Comparison of ENCODE assay signal across 18 cellular contexts in the genomic region with DNA sequence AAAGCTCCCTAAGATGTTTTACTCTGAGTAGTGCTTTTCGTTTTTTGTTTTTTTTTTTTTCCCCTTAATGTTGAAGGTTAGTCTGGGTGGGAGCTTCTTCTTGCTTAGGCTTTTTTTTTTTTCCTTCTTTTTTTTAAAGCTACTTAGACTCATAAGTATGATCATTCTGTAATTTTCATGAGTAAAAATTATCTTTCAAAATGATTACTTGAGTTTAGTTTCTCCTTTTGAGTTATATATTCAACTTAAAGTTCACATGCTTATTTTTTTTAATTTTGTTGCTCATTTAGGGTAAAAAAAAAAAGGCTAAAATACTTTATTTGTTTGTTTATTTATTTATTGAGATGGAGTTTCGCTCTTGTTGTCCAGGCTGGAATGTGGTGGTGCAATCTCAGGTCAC. TPM values are rescaled to one million over a fixed set of nuclear protein-coding genes. Genes with fewer than 3 reads are reported as not detected.
A peak's percentile ranks its signal among the peaks of the same experiment; 100 is the strongest.
DNase-seq lines count a peak whose midpoint lies in the region; ATAC-seq and TF ChIP-seq lines count a peak whose summit lies in the region.
"Had no signal": no experiment of that assay in that cellular context is flagged by ENCODE, and none has a peak within 500 bp of the region (broad histone marks: within the 10 kb centered on the region; RNA-seq: fewer than 3 reads in every experiment).

No MANE protein-coding gene starts in this region.

- H3K36me3 ChIP-seq in HEK293 (ENCODE audit: control insufficient read depth in 2 of 2, insufficient read depth in 1 of 2, low read length in 2 of 2) (no peaks in the 10 kb centered on the region), neural progenitor cell (no peaks in the 10 kb centered on the region)
- H3K36me3 ChIP-seq: colonic mucosa, HAP-1, sigmoid colon had no signal

- no peak overlapping the region for H3K27ac Mint-ChIP-seq in activated CD4-positive, alpha-beta T cell treated with anti-CD3 and anti-CD28 coated beads, Interleukin-2, amount 10 ng/mL, durations not matched to agents 7 days and 5 days
- peak overlapping the region; percentile 31 for H3K27ac Mint-ChIP-seq in activated CD8-positive, alpha-beta T cell treated with anti-CD3 and anti-CD28 coated beads, Interleukin-2, amount 10 ng/mL, durations not matched to agents 7 days and 5 days
- no peak overlapping the region for H3K27ac Mint-ChIP-seq in neural progenitor cell
- H3K27ac Mint-ChIP-seq in stimulated activated naive CD8-positive, alpha-beta T cell treated with anti-CD3 and anti-CD28 coated beads, Interleukin-15, amount 100 ng/mL, for 72 hours, result peak overlapping the region in 1 of 2 donors; percentile 82

- no peaks in the 10 kb centered on the region for H3K27me3 Mint-ChIP-seq in activated CD4-positive, alpha-beta T cell treated with anti-CD3 and anti-CD28 coated beads, Interleukin-2, amount 10 ng/mL, durations not matched to agents 7 days and 5 days
- H3K27me3 Mint-ChIP-seq in activated CD8-positive, alpha-beta T cell treated with anti-CD3 and anti-CD28 coated beads, Interleukin-2, amount 10 ng/mL, durations not matched to agents 7 days and 5 days (ENCODE audit: low read depth), result no peaks in the 10 kb centered on the region
- no peaks in the 10 kb centered on the region for H3K27me3 Mint-ChIP-seq in neural progenitor cell (ENCODE audit: insufficient read depth, low read depth)
- no peaks in the 10 kb centered on the region for H3K27me3 Mint-ChIP-seq in stimulated activated naive CD8-positive, alpha-beta T cell treated with anti-CD3 and anti-CD28 coated beads, Interleukin-15, amount 100 ng/mL, for 72 hours

- H3K4me3 ChIP-seq in HEK293 (ENCODE audit: low read depth, low read length), result no peak overlapping the region
- H3K4me3 ChIP-seq in neural progenitor cell, result no peak overlapping the region
- H3K4me3 ChIP-seq: colonic mucosa, HAP-1, sigmoid colon had no signal

- H2AFZ ChIP-seq in neural progenitor cell (replicated peaks), result no peak overlapping the region

- H3K27ac ChIP-seq in HEK293 (ENCODE audit: extremely low read depth, low read depth, low read length) (no peak overlapping the region), neural progenitor cell (no peak overlapping the region)
- H3K27ac ChIP-seq: colonic mucosa had no signal

- peak overlapping the region; percentile 34 for H3K4me3 Mint-ChIP-seq in activated CD4-positive, alpha-beta T cell treated with anti-CD3 and anti-CD28 coated beads, Interleukin-2, amount 10 ng/mL, durations not matched to agents 7 days and 5 days
- H3K4me3 Mint-ChIP-seq in activated CD8-positive, alpha-beta T cell treated with anti-CD3 and anti-CD28 coated beads, Interleukin-2, amount 10 ng/mL, durations not matched to agents 7 days and 5 days, result no peak overlapping the region
- H3K4me3 Mint-ChIP-seq in neural progenitor cell, result no peak overlapping the region
- peak overlapping the region in 1 of 2 donors; percentile 41 for H3K4me3 Mint-ChIP-seq in stimulated activated naive CD8-positive, alpha-beta T cell treated with anti-CD3 and anti-CD28 coated beads, Interleukin-15, amount 100 ng/mL, for 72 hours

- peaks cover 4% of the 10 kb centered on the region for H3K36me3 Mint-ChIP-seq in activated CD4-positive, alpha-beta T cell treated with anti-CD3 and anti-CD28 coated beads, Interleukin-2, amount 10 ng/mL, durations not matched to agents 7 days and 5 days (ENCODE audit: low read depth)
- peaks cover 3% of the 10 kb centered on the region for H3K36me3 Mint-ChIP-seq in activated CD8-positive, alpha-beta T cell treated with anti-CD3 and anti-CD28 coated beads, Interleukin-2, amount 10 ng/mL, durations not matched to agents 7 days and 5 days (ENCODE audit: low read depth)
- H3K36me3 Mint-ChIP-seq in neural progenitor cell, result peaks cover 2% of the 10 kb centered on the region

- TF ChIP-seq CTCF in HEK293 (tag by site-specific recombination; IDR thresholded peaks at IDR 0.05) (no peak), neural progenitor cell (IDR thresholded peaks at IDR 0.05) (no peak)

- H3F3A ChIP-seq in neural progenitor cell (ENCODE audit: low read depth), result peaks cover 19% of the 10 kb centered on the region

- H3K4me2 ChIP-seq in neural progenitor cell, result peak overlapping the region; percentile 86

- H3K27me3 ChIP-seq in neural progenitor cell, result no peaks in the 10 kb centered on the region
- H3K27me3 ChIP-seq: colonic mucosa, sigmoid colon had no signal

- H3K4me1 Mint-ChIP-seq in activated CD4-positive, alpha-beta T cell treated with anti-CD3 and anti-CD28 coated beads, Interleukin-2, amount 10 ng/mL, durations not matched to agents 7 days and 5 days, result peaks cover 30% of the 10 kb centered on the region
- peaks cover 17% of the 10 kb centered on the region for H3K4me1 Mint-ChIP-seq in activated CD8-positive, alpha-beta T cell treated with anti-CD3 and anti-CD28 coated beads, Interleukin-2, amount 10 ng/mL, durations not matched to agents 7 days and 5 days (ENCODE audit: low read depth)
- peaks cover 6% of the 10 kb centered on the region for H3K4me1 Mint-ChIP-seq in neural progenitor cell
- H3K4me1 Mint-ChIP-seq in stimulated activated naive CD8-positive, alpha-beta T cell treated with anti-CD3 and anti-CD28 coated beads, Interleukin-15, amount 100 ng/mL, for 72 hours, result peaks cover 20% of the 10 kb centered on the region

- ATAC-seq in activated CD8-positive, alpha-beta T cell treated with anti-CD3 and anti-CD28 coated beads, Interleukin-2, amount 10 ng/mL, durations not matched to agents 7 days and 5 days, result no peak
- ATAC-seq in stimulated activated naive CD8-positive, alpha-beta T cell treated with anti-CD3 and anti-CD28 coated beads, Interleukin-15, amount 100 ng/mL, for 72 hours, result no peak
- ATAC-seq in GM18873 (IDR thresholded peaks at IDR 0.05; ENCODE audit: low FRiP score, unreplicated experiment), result no peak

- H3K9me3 ChIP-seq in HEK293 (ENCODE audit: control insufficient read depth, insufficient read depth, low read depth, low read length) (no peaks in the 10 kb centered on the region), neural progenitor cell (ENCODE audit: low read depth) (no peaks in the 10 kb centered on the region)
- H3K9me3 ChIP-seq: Caco-2, colonic mucosa, HAP-1, sigmoid colon had no signal

- peaks cover 11% of the 10 kb centered on the region for H3K4me1 ChIP-seq in HEK293 (ENCODE audit: control insufficient read depth, insufficient read depth, low read length)
- peaks cover 18% of the 10 kb centered on the region for H3K4me1 ChIP-seq in neural progenitor cell

- DNase-seq in activated CD4-positive, alpha-beta T cell treated with anti-CD3 and anti-CD28 coated beads, Interleukin-2, amount 10 ng/mL, durations not matched to agents 7 days and 5 days, result no peak
- DNase-seq in activated CD4-positive, alpha-beta T cell treated with anti-CD3 and anti-CD28 coated beads for 4 hours, result no peak
- no peak for DNase-seq in activated CD8-positive, alpha-beta T cell treated with anti-CD3 and anti-CD28 coated beads, Interleukin-2, amount 10 ng/mL, durations not matched to agents 7 days and 5 days
- DNase-seq in neural progenitor cell (ENCODE audit: low spot score), result no peak
- DNase-seq in stimulated activated naive CD8-positive, alpha-beta T cell treated with anti-CD3 and anti-CD28 coated beads, Interleukin-15, amount 100 ng/mL, for 72 hours, result no peak
- DNase-seq in AG08396 (ENCODE audit: low spot score), result no peak
- DNase-seq: activated CD4-positive, CD25-positive, alpha-beta regulatory T cell treated with anti-CD3 and anti-CD28 coated beads, Interleukin-2, amount 50 U/mL, for 72 hours; Caco-2; colonic mucosa; GF-D8; mesendoderm; NCI-H2029; nucleus accumbens; sigmoid colon; stimulated activated CD4-positive, alpha-beta T cell treated with anti-CD3 and anti-CD28 coated beads, Interleukin-2, amount 100 ng/mL, for 48 hours had no signal

- peaks cover 65% of the 10 kb centered on the region for H4K20me1 ChIP-seq in neural progenitor cell (ENCODE audit: low read depth)

- POLR2A ChIA-PET in activated CD4-positive, alpha-beta T cell treated with anti-CD3 and anti-CD28 coated beads, Interleukin-2, amount 10 ng/mL, durations not matched to agents 7 days and 5 days (lab: Charles Lee), result no interaction called here
- POLR2A ChIA-PET in HEK293 (lab: Yijun Ruan, JAX), result no interaction called here
- POLR2A ChIA-PET in activated CD8-positive, alpha-beta T cell treated with anti-CD3 and anti-CD28 coated beads, Interleukin-2, amount 10 ng/mL, durations not matched to agents 7 days and 5 days (lab: Charles Lee), result no interaction called here

- H3K79me2 ChIP-seq in neural progenitor cell (ENCODE audit: low read depth), result peaks cover 78% of the 10 kb centered on the region

- H3K9ac ChIP-seq in neural progenitor cell, result no peak overlapping the region

- H3K9me3 Mint-ChIP-seq in activated CD4-positive, alpha-beta T cell treated with anti-CD3 and anti-CD28 coated beads, Interleukin-2, amount 10 ng/mL, durations not matched to agents 7 days and 5 days, result no peaks in the 10 kb centered on the region
- H3K9me3 Mint-ChIP-seq in activated CD8-positive, alpha-beta T cell treated with anti-CD3 and anti-CD28 coated beads, Interleukin-2, amount 10 ng/mL, durations not matched to agents 7 days and 5 days (ENCODE audit: insufficient read depth), result no peaks in the 10 kb centered on the region
- H3K9me3 Mint-ChIP-seq in neural progenitor cell, result no peaks in the 10 kb centered on the region
- H3K9me3 Mint-ChIP-seq in stimulated activated naive CD8-positive, alpha-beta T cell treated with anti-CD3 and anti-CD28 coated beads, Interleukin-15, amount 100 ng/mL, for 72 hours, result no peaks in the 10 kb centered on the region

- CTCF ChIA-PET in activated CD4-positive, alpha-beta T cell treated with anti-CD3 and anti-CD28 coated beads, Interleukin-2, amount 10 ng/mL, durations not matched to agents 7 days and 5 days (lab: Charles Lee), result interaction anchor here (0.6 to 1.1 kb wide), 2 partner anchors 14 to 1959 kb away, joined by 3 to 4 read pairs; no protein-coding TSS in a partner anchor
- CTCF ChIA-PET in HEK293 (lab: Yijun Ruan, JAX), result no interaction called here
- CTCF ChIA-PET in activated CD8-positive, alpha-beta T cell treated with anti-CD3 and anti-CD28 coated beads, Interleukin-2, amount 10 ng/mL, durations not matched to agents 7 days and 5 days (lab: Charles Lee), result interaction anchor here (1.4 kb wide), 1 partner anchor 12 kb away, joined by 5 read pairs; no protein-coding TSS in a partner anchor

TF ChIP-seq in HEK293, 187 proteins besides CTCF, POLR2A, EP300 and RAD21 (continues in another document):
- TF ChIP-seq ZXDB (tag by site-specific recombination; IDR thresholded peaks at IDR 0.05), result no peak
- 0 out of 2 replicates have a peak, but pooled peaks have one; percentile 25 for TF ChIP-seq FEZF1 (tag by site-specific recombination; IDR thresholded peaks at IDR 0.05)

RNA-seq across cellular contexts. Expression of gene RBM27, which starts 2.9 kb away (rescaled TPM):
- total RNA-seq in activated CD4-positive, alpha-beta T cell treated with anti-CD3 and anti-CD28 coated beads, Interleukin-2, amount 10 ng/mL, durations not matched to agents 7 days and 5 days, result 10 to 100 TPM; 19.5 to 36.3 TPM
- total RNA-seq in activated CD8-positive, alpha-beta T cell treated with anti-CD3 and anti-CD28 coated beads, Interleukin-2, amount 10 ng/mL, durations not matched to agents 7 days and 5 days, result 10 to 100 TPM; 19.4 to 19.7 TPM
- 44.3 and 55.0 TPM in 2 replicates for total RNA-seq in neural progenitor cell (ENCODE audit: low replicate concordance)

RNA-seq across cellular contexts. Expression of gene LARS1, which starts 23.8 kb away (rescaled TPM):
- 100 to 1,000 TPM; 108 to 110 TPM for total RNA-seq in activated CD4-positive, alpha-beta T cell treated with anti-CD3 and anti-CD28 coated beads, Interleukin-2, amount 10 ng/mL, durations not matched to agents 7 days and 5 days
- 10 to 100 TPM; 90.3 to 98.5 TPM for total RNA-seq in activated CD8-positive, alpha-beta T cell treated with anti-CD3 and anti-CD28 coated beads, Interleukin-2, amount 10 ng/mL, durations not matched to agents 7 days and 5 days
- 124 and 197 TPM in 2 replicates for total RNA-seq in neural progenitor cell (ENCODE audit: low replicate concordance)
